In genomic region chr11:63767415-63768231, GRCh38 we compare ENCODE assay signal across 7 cellular contexts. TPM values are rescaled to one million over a fixed set of nuclear protein-coding genes. Genes with fewer than 3 reads are reported as not detected.
DNase-seq lines count a peak whose midpoint lies in the region; ATAC-seq, FAIRE-seq and TF ChIP-seq lines count a peak whose summit lies in the region.

No MANE protein-coding gene starts in this region.

- H3K9me3 ChIP-seq in Loucy (ENCODE audit: insufficient read depth, low read depth, low read length), result no peaks in the 10 kb centered on the region
- no peaks in the 10 kb centered on the region for H3K9me3 ChIP-seq in K562 (replicated peaks; ENCODE audit: control insufficient read depth, insufficient read depth, low read depth, low read length)
- H3K9me3 ChIP-seq in right cardiac atrium (ENCODE audit: control insufficient read depth, low read length), result no peaks in the 10 kb centered on the region

- H3K9ac ChIP-seq in Loucy (ENCODE audit: low read depth, low read length, poor library complexity, severe bottlenecking) (peak overlapping the region; percentile 74), K562 (ENCODE audit: insufficient read depth in 1 of 2, low read depth in 2 of 2, low read length in 2 of 2) (peak overlapping the region; percentile 61 to 95)

- H3K4me2 ChIP-seq in Loucy (ENCODE audit: low read depth, low read length, poor library complexity, severe bottlenecking) (peak overlapping the region; percentile 98), K562 (ENCODE audit: insufficient read depth, low read length) (peak overlapping the region; percentile 72)

- TF ChIP-seq RAD21 in K562 (CRISPR knock-in tag; conservative IDR thresholded peaks at IDR 0.05 in 1 of 2, IDR thresholded peaks at IDR 0.05 in 1 of 2), result no peak

- in situ Hi-C loops in K562 (cut with MboI), result loop anchor here (10.0 kb wide), 1 partner anchor 377 kb away; no protein-coding TSS in a partner anchor

- no peak for TF ChIP-seq EP300 in K562 (IDR thresholded peaks at IDR 0.05; ENCODE audit: low read length)

- H2AFZ ChIP-seq in Loucy (ENCODE audit: low read length) (peak overlapping the region; percentile 34; the same call in 1 of the 2 replicates), K562 (ENCODE audit: low read depth, low read length) (peak overlapping the region; percentile 27)

- peaks cover 4% of the 10 kb centered on the region; the same call in 1 of the 2 replicates for H3F3A ChIP-seq in Loucy (ENCODE audit: low read depth)

- POLR2A ChIA-PET in K562 (lab: Yijun Ruan, JAX), result interaction anchor here (0.7 kb wide), 2 partner anchors 178 to 1184 kb away, joined by 3 read pairs; no protein-coding TSS in a partner anchor

- TF ChIP-seq CTCF in GM12875 (IDR thresholded peaks at IDR 0.05; ENCODE audit: borderline replicate concordance, insufficient read depth, low read depth, low read length) (no peak), Loucy (conservative IDR thresholded peaks at IDR 0.05; ENCODE audit: low read length) (no peak), K562 (IDR thresholded peaks at IDR 0.05 in 2 of 3, conservative IDR thresholded peaks at IDR 0.05 in 1 of 3; ENCODE audit: insufficient read depth in 2 of 3, low read depth in 1 of 3, low read length in 3 of 3) (no peak)

- H3K36me3 ChIP-seq in Loucy (ENCODE audit: insufficient read depth, low read length) (no peaks in the 10 kb centered on the region), K562 (ENCODE audit: control insufficient read depth, insufficient read depth, low read length) (peaks cover 20% of the 10 kb centered on the region; the same call in 1 of the 3 replicates)

- intact Hi-C loops in K562 (cut with micrococcal nuclease), result loop anchor here (5.0 kb wide), 4 partner anchors 45 to 385 kb away; partner anchors contain the start of genes MARK2, RCOR2 and SPINDOC
- intact Hi-C loops in right cardiac atrium (cut with DNase I), result loop anchor here in 2 of 4 donors (5.0 to 10.0 kb wide), 3 partner anchors 45 to 180 kb away; partner anchors contain the start of gene SPINDOC (in 1 of the 2)
- intact Hi-C loops in posterior vena cava (cut with DNase I), result no loop called here

- peaks cover 35% of the 10 kb centered on the region for H4K20me1 ChIP-seq in Loucy (ENCODE audit: insufficient read depth, low read length, poor library complexity, severe bottlenecking)
- no peaks in the 10 kb centered on the region for H4K20me1 ChIP-seq in K562 (replicated peaks; ENCODE audit: control insufficient read depth, insufficient read depth, low read length)

- H3K79me2 ChIP-seq in Loucy (ENCODE audit: insufficient read depth, low read length) (peaks cover 28% of the 10 kb centered on the region), K562 (ENCODE audit: control insufficient read depth, insufficient read depth, low read length) (peaks cover 19% of the 10 kb centered on the region)

- H3K4me3 ChIP-seq in GM12875 (ENCODE audit: low read depth, low read length), result peak overlapping the region; percentile 76
- peak overlapping the region; percentile 98 for H3K4me3 ChIP-seq in Loucy (ENCODE audit: low read length, poor library complexity, severe bottlenecking)
- H3K4me3 ChIP-seq in K562, result peak overlapping the region; percentile 60
- peak overlapping the region; percentile 99 for H3K4me3 ChIP-seq in right cardiac atrium (ENCODE audit: low read length)

- peak; percentile 69 for ATAC-seq in K562
- peak; percentile 36 to 45 for ATAC-seq in right cardiac atrium
- no peak for ATAC-seq in HG02759 (IDR thresholded peaks at IDR 0.05; ENCODE audit: unreplicated experiment)

- CTCF ChIA-PET in K562 (lab: Yijun Ruan, JAX; ENCODE audit: low intra/inter-chr PET ratio), result interaction anchor here (0.6 to 0.9 kb wide), 5 partner anchors 11 to 148 kb away, joined by 3 to 5 read pairs (median 3); no protein-coding TSS in a partner anchor

- peak overlapping the region; percentile 29 for H3K27ac ChIP-seq in K562 (ENCODE audit: extremely low read depth, low read depth, low read length)
- H3K27ac ChIP-seq in right cardiac atrium (ENCODE audit: low read length), result peak overlapping the region; percentile 79

- WGBS in K562 (ENCODE audit: insufficient coverage, low coverage, missing lambda C conversion rate), result under 1% methylated on average over 27 of the region's 36 CpGs
- WGBS in right cardiac atrium, result under 1% methylated on average over 36 of the region's 36 CpGs

- H3K9me2 ChIP-seq in Loucy (replicated peaks; ENCODE audit: low read depth, low read length), result no peaks in the 10 kb centered on the region

- peak; percentile 80 for FAIRE-seq in K562 (lab: Jason Lieb, UNC)

- BruUV-seq in K562 (replicated peaks; lab: Mats Ljungman, UMichigan), result TSS peak; percentile 64

- DNase-seq in SKM-1 (lab: John Stamatoyannopoulos, UW; ENCODE audit: unreplicated experiment) (peak; percentile 50), K562 (ENCODE audit: extremely low read depth in 1 of 4, low spot score in 3 of 4) (peak; percentile 65 to 81 (median 76)), right cardiac atrium (peak; percentile 73 to 83 (median 83)), posterior vena cava (ENCODE audit: low spot score) (peak; percentile 79)

- no peaks in the 10 kb centered on the region for H3K9me1 ChIP-seq in K562 (ENCODE audit: control insufficient read depth, insufficient read depth, low read length)

- TF ChIP-seq POLR2A in K562 (conservative IDR thresholded peaks at IDR 0.05), result no peak

- H3K4me1 ChIP-seq in Loucy (ENCODE audit: insufficient read depth, low read length, poor library complexity, severe bottlenecking), result peaks cover 38% of the 10 kb centered on the region
- H3K4me1 ChIP-seq in K562 (replicated peaks in 1 of 2; ENCODE audit: control insufficient read depth in 2 of 2, insufficient read depth in 2 of 2, low read length in 2 of 2), result peaks cover 8 to 53% of the 10 kb centered on the region in 2 experiments
- H3K4me1 ChIP-seq in right cardiac atrium (ENCODE audit: control insufficient read depth, insufficient read depth, low read length), result peaks cover 4% of the 10 kb centered on the region

- H3K27me3 ChIP-seq in Loucy (ENCODE audit: insufficient read depth, low read length, poor library complexity, severe bottlenecking) (peaks cover 8% of the 10 kb centered on the region), K562 (ENCODE audit: control insufficient read depth in 2 of 2, insufficient read depth in 2 of 2, low read length in 2 of 2) (no peaks in the 10 kb centered on the region), right cardiac atrium (ENCODE audit: control insufficient read depth, insufficient read depth) (no peaks in the 10 kb centered on the region)

TF ChIP-seq in K562, 482 proteins besides CTCF, POLR2A, EP300 and RAD21 (continues in another document):
- TF ChIP-seq CTBP1 (IDR thresholded peaks at IDR 0.05; ENCODE audit: borderline replicate concordance), result no peak
- TF ChIP-seq MCM2 (IDR thresholded peaks at IDR 0.05; ENCODE audit: low read depth), result no peak
- no peak for TF ChIP-seq NCOA2 (IDR thresholded peaks at IDR 0.05; ENCODE audit: partially characterized antibody in 2 of 2)
- no peak for TF ChIP-seq TAF15 (IDR thresholded peaks at IDR 0.05; ENCODE audit: low read depth, low read length)
- TF ChIP-seq KAT8 (IDR thresholded peaks at IDR 0.05; ENCODE audit: low read depth), result no peak
- TF ChIP-seq RFX1 (IDR thresholded peaks at IDR 0.05), result no peak
- TF ChIP-seq ZNF75A (CRISPR knock-in tag; IDR thresholded peaks at IDR 0.05), result peak; percentile 71; the same call in 1 of the 2 replicates
- TF ChIP-seq KHSRP (IDR thresholded peaks at IDR 0.05), result no peak
- 0 out of 2 replicates have a peak, but pooled peaks have one; percentile 6 for TF ChIP-seq ARID1B (IDR thresholded peaks at IDR 0.05)

RNA-seq across cellular contexts. Expression of gene ZFTA, which starts 1.0 kb away (rescaled TPM):
- total RNA-seq in K562 (2011; cell fraction: chromatin; rRNA removed; ENCODE audit: low replicate concordance), result 11.1 and 14.8 TPM in 2 replicates
- total RNA-seq in K562 (2011; cell fraction: nucleolus; rRNA removed), result 8.8 and 11.5 TPM in 2 replicates
- 12.8 and 16.3 TPM in 2 replicates for total RNA-seq in K562 (2011; cell fraction: nucleoplasm; rRNA removed)
- total RNA-seq in K562 (2014; rRNA removed) (6.7 and 7.6 TPM in 2 replicates), K562 (2014; rRNA removed; fragmentation: Illumina TruSeq; extraction: Trizol) (2.9 and 3.0 TPM in 2 replicates), K562 (2015; rRNA removed; fragmentation: Illumina TruSeq; extraction: Trizol) (3.7 and 4.2 TPM in 2 replicates), K562 (2021) (8.4 and 12.3 TPM in 2 replicates), right cardiac atrium (10 to 100 TPM; 13.9 to 17.7 (median 15.4) TPM), posterior vena cava (10 to 100 TPM; 13.0 to 21.8 TPM)
- polyA plus RNA-seq in K562 (2011; rRNA removed) (2.6 and 2.8 TPM in 2 replicates), K562 (2014; fragmentation: Illumina TruSeq; extraction: Trizol) (2.5 and 2.6 TPM in 2 replicates), K562 (2014; fragmentation: Nextera tagmentation; extraction: Ambion mirVana) (under 1 TPM; 0.45 TPM), K562 (2014; rRNA removed) (4.6 and 5.1 TPM in 2 replicates), right cardiac atrium (7.9 TPM)
- polyA plus RNA-seq in K562 (2011; cell fraction: cytosol; rRNA removed), result 1.7 and 4.1 TPM in 2 replicates
- 10.4 and 14.9 TPM in 2 replicates for polyA plus RNA-seq in K562 (2011; cell fraction: nucleus; rRNA removed)
- polyA plus RNA-seq in K562 (2012), result 3.1 and 3.3 TPM in 2 replicates
- polyA minus RNA-seq in K562 (2011; rRNA and poly(A)+ RNA removed), result 1.9 and 2.1 TPM in 2 replicates
- 2.3 and 4.7 TPM in 2 replicates for polyA minus RNA-seq in K562 (2011; cell fraction: cytosol; rRNA and poly(A)+ RNA removed)
- polyA minus RNA-seq in K562 (2011; cell fraction: nucleus; rRNA and poly(A)+ RNA removed), result 5.1 and 5.3 TPM in 2 replicates

RNA-seq across cellular contexts. Expression of gene SPINDOC, which starts 45.6 kb away (rescaled TPM):
- total RNA-seq in K562 (2011; cell fraction: chromatin; rRNA removed; ENCODE audit: low replicate concordance), result 22.0 and 38.1 TPM in 2 replicates
- 26.2 and 28.3 TPM in 2 replicates for total RNA-seq in K562 (2011; cell fraction: nucleolus; rRNA removed)
- 23.4 and 29.6 TPM in 2 replicates for total RNA-seq in K562 (2011; cell fraction: nucleoplasm; rRNA removed)
- total RNA-seq in K562 (2014; rRNA removed) (36.3 and 39.3 TPM in 2 replicates), K562 (2014; rRNA removed; fragmentation: Illumina TruSeq; extraction: Trizol) (11.5 and 11.8 TPM in 2 replicates), K562 (2015; rRNA removed; fragmentation: Illumina TruSeq; extraction: Trizol) (31.4 and 31.9 TPM in 2 replicates), K562 (2021) (33.0 and 35.3 TPM in 2 replicates), right cardiac atrium (10 to 100 TPM; 12.8 to 18.8 (median 17.4) TPM), posterior vena cava (10 to 100 TPM; 11.8 to 15.1 TPM)
- polyA plus RNA-seq in K562 (2011; rRNA removed) (15.1 and 16.9 TPM in 2 replicates), K562 (2014; fragmentation: Illumina TruSeq; extraction: Trizol) (19.6 and 26.5 TPM in 2 replicates), K562 (2014; fragmentation: Nextera tagmentation; extraction: Ambion mirVana) (under 1 TPM; 0.70 to 0.95 TPM), K562 (2014; rRNA removed) (35.0 and 38.6 TPM in 2 replicates), right cardiac atrium (13.6 TPM)
- polyA plus RNA-seq in K562 (2011; cell fraction: cytosol; rRNA removed), result 18.9 and 34.3 TPM in 2 replicates
- 17.4 and 25.9 TPM in 2 replicates for polyA plus RNA-seq in K562 (2011; cell fraction: nucleus; rRNA removed)
- polyA plus RNA-seq in K562 (2012), result 29.5 and 34.3 TPM in 2 replicates
- polyA minus RNA-seq in K562 (2011; rRNA and poly(A)+ RNA removed), result 4.3 and 4.6 TPM in 2 replicates
- 10.5 and 11.5 TPM in 2 replicates for polyA minus RNA-seq in K562 (2011; cell fraction: cytosol; rRNA and poly(A)+ RNA removed)
- 7.0 and 7.8 TPM in 2 replicates for polyA minus RNA-seq in K562 (2011; cell fraction: nucleus; rRNA and poly(A)+ RNA removed)
